1 cellular context compared by ENCODE assay signal in the genomic region with DNA sequence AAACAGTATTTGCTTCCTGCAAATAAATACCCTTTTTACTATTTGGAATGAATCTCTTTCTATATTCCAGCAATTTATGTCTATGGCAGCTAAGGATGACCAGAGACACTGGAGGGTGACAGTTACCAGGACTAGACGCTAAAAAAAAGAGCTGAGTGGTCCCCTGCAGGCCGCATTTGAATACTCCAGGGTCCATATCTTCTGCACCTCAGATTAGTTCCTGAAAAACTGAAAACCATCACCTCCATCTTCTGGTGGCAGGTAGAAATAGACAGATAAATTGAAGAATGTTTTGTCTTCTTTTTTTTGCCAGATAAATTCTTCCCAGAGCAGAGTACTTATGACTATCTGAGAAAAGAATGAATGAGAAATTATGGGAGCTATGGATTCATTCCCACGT.
TF ChIP-seq lines count a peak whose summit lies in the region.

No MANE protein-coding gene starts in this region.

TF ChIP-seq in K562, 482 proteins besides CTCF, POLR2A, EP300 and RAD21 (continued from another document):
- TF ChIP-seq, protein P1, sequence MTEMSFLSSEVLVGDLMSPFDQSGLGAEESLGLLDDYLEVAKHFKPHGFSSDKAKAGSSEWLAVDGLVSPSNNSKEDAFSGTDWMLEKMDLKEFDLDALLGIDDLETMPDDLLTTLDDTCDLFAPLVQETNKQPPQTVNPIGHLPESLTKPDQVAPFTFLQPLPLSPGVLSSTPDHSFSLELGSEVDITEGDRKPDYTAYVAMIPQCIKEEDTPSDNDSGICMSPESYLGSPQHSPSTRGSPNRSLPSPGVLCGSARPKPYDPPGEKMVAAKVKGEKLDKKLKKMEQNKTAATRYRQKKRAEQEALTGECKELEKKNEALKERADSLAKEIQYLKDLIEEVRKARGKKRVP (CRISPR knock-in tag; IDR thresholded peaks at IDR 0.05): no peak
- no peak for TF ChIP-seq ZEB2 (IDR thresholded peaks at IDR 0.05)
- TF ChIP-seq KLF10 (CRISPR knock-in tag; IDR thresholded peaks at IDR 0.05): no peak
- no peak for TF ChIP-seq SRSF7 (optimal IDR thresholded peaks at IDR 0.05; ENCODE audit: low read depth, low read length)
